ENCODE assay signal across 2 cellular contexts in the genomic region with DNA sequence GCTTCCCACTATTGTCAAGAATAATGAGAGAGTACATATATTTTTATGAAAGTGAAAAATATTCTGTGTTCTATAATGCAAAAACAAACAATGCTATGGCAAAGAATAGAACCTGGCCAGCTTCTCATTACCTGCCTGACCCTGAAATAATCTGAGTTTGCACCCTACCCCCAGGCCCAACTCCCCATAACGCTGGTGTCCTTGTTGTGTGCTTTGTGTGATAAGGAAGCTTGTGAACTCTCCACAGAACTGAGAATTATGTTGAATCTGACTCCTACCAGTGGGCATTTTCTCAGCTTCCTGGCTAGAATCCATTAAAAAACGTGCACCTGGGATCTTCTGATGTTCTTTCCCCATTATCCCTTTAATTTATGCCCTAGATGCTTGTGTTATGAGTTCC.
TF ChIP-seq lines count a peak whose summit lies in the region.

No MANE protein-coding gene starts in this region.

TF ChIP-seq in K562, 482 proteins besides CTCF, POLR2A, EP300 and RAD21 (continued from another document):
- TF ChIP-seq, protein P1, sequence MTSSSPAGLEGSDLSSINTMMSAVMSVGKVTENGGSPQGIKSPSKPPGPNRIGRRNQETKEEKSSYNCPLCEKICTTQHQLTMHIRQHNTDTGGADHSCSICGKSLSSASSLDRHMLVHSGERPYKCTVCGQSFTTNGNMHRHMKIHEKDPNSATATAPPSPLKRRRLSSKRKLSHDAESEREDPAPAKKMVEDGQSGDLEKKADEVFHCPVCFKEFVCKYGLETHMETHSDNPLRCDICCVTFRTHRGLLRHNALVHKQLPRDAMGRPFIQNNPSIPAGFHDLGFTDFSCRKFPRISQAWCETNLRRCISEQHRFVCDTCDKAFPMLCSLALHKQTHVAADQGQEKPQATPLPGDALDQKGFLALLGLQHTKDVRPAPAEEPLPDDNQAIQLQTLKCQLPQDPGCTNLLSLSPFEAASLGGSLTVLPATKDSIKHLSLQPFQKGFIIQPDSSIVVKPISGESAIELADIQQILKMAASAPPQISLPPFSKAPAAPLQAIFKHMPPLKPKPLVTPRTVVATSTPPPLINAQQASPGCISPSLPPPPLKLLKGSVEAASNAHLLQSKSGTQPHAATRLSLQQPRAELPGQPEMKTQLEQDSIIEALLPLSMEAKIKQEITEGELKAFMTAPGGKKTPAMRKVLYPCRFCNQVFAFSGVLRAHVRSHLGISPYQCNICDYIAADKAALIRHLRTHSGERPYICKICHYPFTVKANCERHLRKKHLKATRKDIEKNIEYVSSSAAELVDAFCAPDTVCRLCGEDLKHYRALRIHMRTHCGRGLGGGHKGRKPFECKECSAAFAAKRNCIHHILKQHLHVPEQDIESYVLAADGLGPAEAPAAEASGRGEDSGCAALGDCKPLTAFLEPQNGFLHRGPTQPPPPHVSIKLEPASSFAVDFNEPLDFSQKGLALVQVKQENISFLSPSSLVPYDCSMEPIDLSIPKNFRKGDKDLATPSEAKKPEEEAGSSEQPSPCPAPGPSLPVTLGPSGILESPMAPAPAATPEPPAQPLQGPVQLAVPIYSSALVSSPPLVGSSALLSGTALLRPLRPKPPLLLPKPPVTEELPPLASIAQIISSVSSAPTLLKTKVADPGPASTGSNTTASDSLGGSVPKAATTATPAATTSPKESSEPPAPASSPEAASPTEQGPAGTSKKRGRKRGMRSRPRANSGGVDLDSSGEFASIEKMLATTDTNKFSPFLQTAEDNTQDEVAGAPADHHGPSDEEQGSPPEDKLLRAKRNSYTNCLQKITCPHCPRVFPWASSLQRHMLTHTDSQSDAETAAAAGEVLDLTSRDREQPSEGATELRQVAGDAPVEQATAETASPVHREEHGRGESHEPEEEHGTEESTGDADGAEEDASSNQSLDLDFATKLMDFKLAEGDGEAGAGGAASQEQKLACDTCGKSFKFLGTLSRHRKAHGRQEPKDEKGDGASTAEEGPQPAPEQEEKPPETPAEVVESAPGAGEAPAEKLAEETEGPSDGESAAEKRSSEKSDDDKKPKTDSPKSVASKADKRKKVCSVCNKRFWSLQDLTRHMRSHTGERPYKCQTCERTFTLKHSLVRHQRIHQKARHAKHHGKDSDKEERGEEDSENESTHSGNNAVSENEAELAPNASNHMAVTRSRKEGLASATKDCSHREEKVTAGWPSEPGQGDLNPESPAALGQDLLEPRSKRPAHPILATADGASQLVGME (CRISPR knock-in tag; IDR thresholded peaks at IDR 0.05): no peak
- TF ChIP-seq, protein P2, sequence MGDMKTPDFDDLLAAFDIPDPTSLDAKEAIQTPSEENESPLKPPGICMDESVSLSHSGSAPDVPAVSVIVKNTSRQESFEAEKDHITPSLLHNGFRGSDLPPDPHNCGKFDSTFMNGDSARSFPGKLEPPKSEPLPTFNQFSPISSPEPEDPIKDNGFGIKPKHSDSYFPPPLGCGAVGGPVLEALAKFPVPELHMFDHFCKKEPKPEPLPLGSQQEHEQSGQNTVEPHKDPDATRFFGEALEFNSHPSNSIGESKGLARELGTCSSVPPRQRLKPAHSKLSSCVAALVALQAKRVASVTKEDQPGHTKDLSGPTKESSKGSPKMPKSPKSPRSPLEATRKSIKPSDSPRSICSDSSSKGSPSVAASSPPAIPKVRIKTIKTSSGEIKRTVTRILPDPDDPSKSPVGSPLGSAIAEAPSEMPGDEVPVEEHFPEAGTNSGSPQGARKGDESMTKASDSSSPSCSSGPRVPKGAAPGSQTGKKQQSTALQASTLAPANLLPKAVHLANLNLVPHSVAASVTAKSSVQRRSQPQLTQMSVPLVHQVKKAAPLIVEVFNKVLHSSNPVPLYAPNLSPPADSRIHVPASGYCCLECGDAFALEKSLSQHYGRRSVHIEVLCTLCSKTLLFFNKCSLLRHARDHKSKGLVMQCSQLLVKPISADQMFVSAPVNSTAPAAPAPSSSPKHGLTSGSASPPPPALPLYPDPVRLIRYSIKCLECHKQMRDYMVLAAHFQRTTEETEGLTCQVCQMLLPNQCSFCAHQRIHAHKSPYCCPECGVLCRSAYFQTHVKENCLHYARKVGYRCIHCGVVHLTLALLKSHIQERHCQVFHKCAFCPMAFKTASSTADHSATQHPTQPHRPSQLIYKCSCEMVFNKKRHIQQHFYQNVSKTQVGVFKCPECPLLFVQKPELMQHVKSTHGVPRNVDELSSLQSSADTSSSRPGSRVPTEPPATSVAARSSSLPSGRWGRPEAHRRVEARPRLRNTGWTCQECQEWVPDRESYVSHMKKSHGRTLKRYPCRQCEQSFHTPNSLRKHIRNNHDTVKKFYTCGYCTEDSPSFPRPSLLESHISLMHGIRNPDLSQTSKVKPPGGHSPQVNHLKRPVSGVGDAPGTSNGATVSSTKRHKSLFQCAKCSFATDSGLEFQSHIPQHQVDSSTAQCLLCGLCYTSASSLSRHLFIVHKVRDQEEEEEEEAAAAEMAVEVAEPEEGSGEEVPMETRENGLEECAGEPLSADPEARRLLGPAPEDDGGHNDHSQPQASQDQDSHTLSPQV (IDR thresholded peaks at IDR 0.05): peak; percentile 43; the same call in 1 of the 2 replicates
- TF ChIP-seq ETV1 (tag; conservative IDR thresholded peaks at IDR 0.05; ENCODE audit: low read depth) (no peak), JUND (IDR thresholded peaks at IDR 0.05; ENCODE audit: borderline replicate concordance, low read depth, low read length) (no peak), JUND (tag; IDR thresholded peaks at IDR 0.05; ENCODE audit: borderline replicate concordance, low read depth, low read length) (0 out of 3 replicates have a peak, but pooled peaks have one; percentile 7), CBFA2T3 (IDR thresholded peaks at IDR 0.05) (peak; percentile 72), NFIC (IDR thresholded peaks at IDR 0.05) (peak; percentile 33; the same call in 1 of the 2 replicates)
TF ChIP-seq in K562: peak in this region for 7.

TF ChIP-seq in SK-N-SH treated with all-trans-retinoic acid at 6 μM for 48 hours, 23 proteins besides CTCF, POLR2A, EP300 and RAD21 (continued from another document):
- no peak for TF ChIP-seq PATZ1 (CRISPR knock-in tag; IDR thresholded peaks at IDR 0.05; ENCODE audit: borderline replicate concordance)
- TF ChIP-seq RARB (CRISPR knock-in tag; IDR thresholded peaks at IDR 0.05): no peak
- no peak for TF ChIP-seq ZNF8 (CRISPR knock-in tag; IDR thresholded peaks at IDR 0.05)
- TF ChIP-seq ESRRG (CRISPR knock-in tag; IDR thresholded peaks at IDR 0.05): no peak
- no peak for TF ChIP-seq ISL1 (CRISPR knock-in tag; IDR thresholded peaks at IDR 0.05)
- no peak for TF ChIP-seq ZFP30 (CRISPR knock-in tag; IDR thresholded peaks at IDR 0.05)
- no peak for TF ChIP-seq PPARA (CRISPR knock-in tag; IDR thresholded peaks at IDR 0.05; ENCODE audit: borderline replicate concordance)
- no peak for TF ChIP-seq ZC3H10 (CRISPR knock-in tag; IDR thresholded peaks at IDR 0.05)
